15 cellular contexts compared by ENCODE assay signal in the genomic region with DNA sequence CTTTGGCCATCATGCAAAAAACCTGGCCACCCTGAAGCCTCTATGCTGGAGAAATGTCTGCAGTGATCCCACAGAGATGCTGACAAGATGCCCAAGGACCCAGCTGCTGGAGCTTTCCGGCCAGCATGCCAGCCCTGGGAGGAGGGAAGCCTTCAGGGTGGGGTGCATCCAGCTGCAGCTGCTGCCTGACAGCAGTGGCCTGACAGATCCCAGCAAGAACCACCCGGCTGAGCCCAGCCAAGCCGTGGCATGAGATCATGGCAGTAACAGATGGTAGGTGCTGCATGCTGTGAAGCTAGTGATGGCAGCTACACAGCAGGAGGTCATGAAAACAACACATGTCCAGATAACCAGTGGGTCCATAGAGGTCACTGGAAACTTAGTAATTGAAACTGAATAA. TPM values are rescaled to one million over a fixed set of nuclear protein-coding genes. Genes with fewer than 3 reads are reported as not detected.
DNase-seq lines count a peak whose midpoint lies in the region; ATAC-seq, FAIRE-seq and TF ChIP-seq lines count a peak whose summit lies in the region.
"Had no signal": no experiment of that assay in that cellular context is flagged by ENCODE, and none has a peak within 500 bp of the region (broad histone marks: within the 10 kb centered on the region; RNA-seq: fewer than 3 reads in every experiment).

No MANE protein-coding gene starts in this region.

- no TSS peak for BruUV-seq in HepG2 (replicated peaks; lab: Mats Ljungman, UMichigan)

- H3K36me3 ChIP-seq in heart right ventricle (peaks cover 0 to 16% (median 0%) of the 10 kb centered on the region in 9 donors), HepG2 (replicated peaks in 1 of 2; ENCODE audit: control insufficient read depth in 1 of 2, insufficient read depth in 2 of 2, low read length in 2 of 2) (no peaks in the 10 kb centered on the region)

- TF ChIP-seq RAD21 in HepG2 (CRISPR knock-in tag; IDR thresholded peaks at IDR 0.05) = no peak

- no peak for FAIRE-seq in HepG2 (lab: Jason Lieb, UNC)
- FAIRE-seq: K562 had no signal

- H3K27me3 ChIP-seq in heart right ventricle = no peaks in the 10 kb centered on the region
- no peaks in the 10 kb centered on the region for H3K27me3 ChIP-seq in HepG2 (ENCODE audit: control insufficient read depth in 1 of 2, insufficient read depth in 2 of 2, low read length in 2 of 2)
- H3K27me3 ChIP-seq: BLaER1 had no signal

- no peak for TF ChIP-seq POLR2A in HepG2 (IDR thresholded peaks at IDR 0.05; ENCODE audit: insufficient read depth in 1 of 2, low read depth in 2 of 2, low read length in 2 of 2)

- CTCF ChIA-PET in HepG2 (lab: Yijun Ruan, JAX; ENCODE audit: low intra/inter-chr PET ratio, low total read pairs) = no interaction called here

- H3K4me3 ChIP-seq in heart right ventricle = no peak overlapping the region
- no peak overlapping the region for H3K4me3 ChIP-seq in HepG2 (replicated peaks in 1 of 3; ENCODE audit: insufficient read depth in 1 of 3, low read depth in 2 of 3, low read length in 3 of 3)
- H3K4me3 ChIP-seq: BLaER1, K562 had no signal

- no peak overlapping the region for H2AFZ ChIP-seq in HepG2 (ENCODE audit: low read length)

- intact Hi-C loops in Right ventricle myocardium superior (cut with DNase I) = no loop called here
- intact Hi-C loops in heart right ventricle (cut with DNase I) = loop anchor here in 1 of 10 donors (10.0 kb wide), 1 partner anchor 1175 kb away; no protein-coding TSS in a partner anchor
- intact Hi-C loops in HepG2 (cut with micrococcal nuclease; ENCODE audit: unreplicated experiment) = no loop called here

- no peaks in the 10 kb centered on the region for H3K4me1 ChIP-seq in heart right ventricle
- no peaks in the 10 kb centered on the region for H3K4me1 ChIP-seq in HepG2 (ENCODE audit: insufficient read depth, low read length)

- peak; percentile 3 for DNase-seq in Right ventricle myocardium superior
- DNase-seq in heart right ventricle = no peak
- DNase-seq in NCI-H446 treated with DMSO at 0.1 percent for 48 hours (lab: John Stamatoyannopoulos, UW) = peak; percentile 66
- no peak for DNase-seq in HepG2 (ENCODE audit: low spot score)
- no peak for DNase-seq in stimulated activated naive B cell treated with anti-CD40 and anti-IgM and Interleukin-4, amounts not matched to agents 10 μg/mL and 1 μg/mL and 100 μg/mL, for 72 hours
- DNase-seq in NK-92 treated with Interleukin-12 subunit alpha and Interleukin-12 subunit beta, amount 100 ng/mL, for 24 hours (lab: John Stamatoyannopoulos, UW) = no peak
- no peak for DNase-seq in NCI-H2227 (lab: John Stamatoyannopoulos, UW; ENCODE audit: unreplicated experiment)
- no peak for DNase-seq in putamen (ENCODE audit: low spot score)
- DNase-seq: CD8-positive, alpha-beta T cell; HCEC 1CT; NCI-H1417 treated with DMSO at 0.1 percent for 48 hours; NCI-H2029 treated with DMSO at 0.1 percent for 48 hours; SK-N-SH had no signal

- no peak overlapping the region for H3K4me3 Mint-ChIP-seq in stimulated activated naive B cell treated with anti-CD40 and anti-IgM and Interleukin-4, amounts not matched to agents 10 μg/mL and 1 μg/mL and 100 μg/mL, for 72 hours
- H3K4me3 Mint-ChIP-seq: CD8-positive, alpha-beta T cell had no signal

- no peaks in the 10 kb centered on the region for H3K27me3 Mint-ChIP-seq in stimulated activated naive B cell treated with anti-CD40 and anti-IgM and Interleukin-4, amounts not matched to agents 10 μg/mL and 1 μg/mL and 100 μg/mL, for 72 hours

- H3K9me3 ChIP-seq in heart right ventricle (peaks cover 0 to 8% (median 0%) of the 10 kb centered on the region in 11 donors), HepG2 (ENCODE audit: low read length) (no peaks in the 10 kb centered on the region)
- H3K9me3 ChIP-seq: SK-N-SH had no signal

- no peak overlapping the region for H3K27ac ChIP-seq in heart right ventricle
- no peak overlapping the region for H3K27ac ChIP-seq in HepG2 (ENCODE audit: extremely low read length, insufficient read depth, low read length)
- H3K27ac ChIP-seq: BLaER1 had no signal

- no peaks in the 10 kb centered on the region for H4K20me1 ChIP-seq in HepG2 (ENCODE audit: insufficient read depth, low read length)

- ATAC-seq in Right ventricle myocardium superior (ENCODE audit: poor library complexity) (no peak), heart right ventricle (no peak), HepG2 (no peak)
- ATAC-seq in stimulated activated naive B cell treated with anti-CD40 and anti-IgM and Interleukin-4, amounts not matched to agents 10 μg/mL and 1 μg/mL and 100 μg/mL, for 72 hours (replicated peaks) = no peak
- ATAC-seq: CD8-positive, alpha-beta T cell; K562 had no signal

- TF ChIP-seq CTCF in heart right ventricle (IDR thresholded peaks at IDR 0.05) (no peak), HepG2 (CRISPR knock-in tag; IDR thresholded peaks at IDR 0.05) (no peak)

- TF ChIP-seq EP300 in HepG2 (IDR thresholded peaks at IDR 0.05; ENCODE audit: low read depth in 2 of 2, low read length in 2 of 2) (no peak), HepG2 (CRISPR knock-in tag; IDR thresholded peaks at IDR 0.05; ENCODE audit: borderline replicate concordance) (no peak)

- WGBS in heart right ventricle, 2 donors = 94 to 100% methylated on average over 3 of the region's 3 CpGs
- WGBS in HepG2 (ENCODE audit: low lambda C conversion rate) = 93% methylated on average over 3 of the region's 3 CpGs

- H3K36me3 Mint-ChIP-seq in stimulated activated naive B cell treated with anti-CD40 and anti-IgM and Interleukin-4, amounts not matched to agents 10 μg/mL and 1 μg/mL and 100 μg/mL, for 72 hours = peaks cover 7 to 19% of the 10 kb centered on the region in 2 donors
- H3K36me3 Mint-ChIP-seq: CD8-positive, alpha-beta T cell had no signal

- no peaks in the 10 kb centered on the region for H3K4me1 Mint-ChIP-seq in stimulated activated naive B cell treated with anti-CD40 and anti-IgM and Interleukin-4, amounts not matched to agents 10 μg/mL and 1 μg/mL and 100 μg/mL, for 72 hours

- H3K4me2 ChIP-seq in HepG2 (ENCODE audit: low read depth, low read length) = no peak overlapping the region
- H3K4me2 ChIP-seq: BLaER1, SK-N-SH had no signal

- H3K9ac ChIP-seq in HepG2 (ENCODE audit: insufficient read depth, low read depth, low read length) = no peak overlapping the region
- H3K9ac ChIP-seq: BLaER1, SK-N-SH had no signal

- no peaks in the 10 kb centered on the region for H3K9me3 Mint-ChIP-seq in stimulated activated naive B cell treated with anti-CD40 and anti-IgM and Interleukin-4, amounts not matched to agents 10 μg/mL and 1 μg/mL and 100 μg/mL, for 72 hours
- H3K9me3 Mint-ChIP-seq: CD8-positive, alpha-beta T cell had no signal

- peak overlapping the region; percentile 39 for H3K27ac Mint-ChIP-seq in stimulated activated naive B cell treated with anti-CD40 and anti-IgM and Interleukin-4, amounts not matched to agents 10 μg/mL and 1 μg/mL and 100 μg/mL, for 72 hours
- H3K27ac Mint-ChIP-seq: CD8-positive, alpha-beta T cell had no signal

- H3K79me2 ChIP-seq in HepG2 (ENCODE audit: insufficient read depth, low read length) = no peaks in the 10 kb centered on the region

- in situ Hi-C loops in HepG2 (cut with HindIII; ENCODE audit: extremely low pct_ligation_motif_present, low pct_unique_long_range_greater_than_20kb) = no loop called here

- POLR2A ChIA-PET in HepG2 (lab: Yijun Ruan, JAX) = no interaction called here

RNA-seq across cellular contexts. Expression of a gene that starts 13.8 kb away (rescaled TPM):
- total RNA-seq in Right ventricle myocardium superior = 1.5 TPM
- total RNA-seq in heart right ventricle = 1 to 10 TPM; 1.2 to 3.1 (median 2.4) TPM
- 1 to 10 TPM; 2.9 to 3.5 TPM for polyA plus RNA-seq in heart right ventricle
- total RNA-seq in HepG2 (2016; rRNA removed; fragmentation: Illumina TruSeq; extraction: Trizol) = 1.4 and 1.5 TPM in 2 replicates
- total RNA-seq in HepG2 (2016; cell fraction: cytosol; rRNA removed; fragmentation: Illumina TruSeq; extraction: Trizol; ENCODE audit: low read depth) = 0.44 and 0.71 TPM in 2 replicates
- total RNA-seq in HepG2 (2016; cell fraction: insoluble cytoplasmic fraction; rRNA removed; fragmentation: Illumina TruSeq; extraction: Trizol) = 1.4 and 1.7 TPM in 2 replicates
- total RNA-seq in HepG2 (2016; cell fraction: membrane; rRNA removed; fragmentation: Illumina TruSeq; extraction: Trizol) = 0.99 and 1.0 TPM in 2 replicates
- total RNA-seq in HepG2 (2016; cell fraction: nucleus; rRNA removed; fragmentation: Illumina TruSeq; extraction: Trizol) = 1.7 and 2.1 TPM in 2 replicates
- 1.2 and 1.3 TPM in 2 replicates for polyA plus RNA-seq in HepG2 (2011; rRNA removed)
- 0.75 and 0.95 TPM in 2 replicates for polyA plus RNA-seq in HepG2 (2011; cell fraction: cytosol; rRNA removed)
- polyA plus RNA-seq in HepG2 (2011; cell fraction: nucleus; rRNA removed) = 2.8 and 3.0 TPM in 2 replicates
- polyA plus RNA-seq in HepG2 (2012) = 0.49 and 0.51 TPM in 2 replicates
- polyA plus RNA-seq in HepG2 (2016; cell fraction: cytosol; fragmentation: Illumina TruSeq; extraction: Trizol; ENCODE audit: low read depth) = 0.28 and 0.33 TPM in 2 replicates
- 1.3 and 1.7 TPM in 2 replicates for polyA plus RNA-seq in HepG2 (2016; cell fraction: insoluble cytoplasmic fraction; fragmentation: Illumina TruSeq; extraction: Trizol; ENCODE audit: low read depth)
- 0.65 and 0.66 TPM in 2 replicates for polyA plus RNA-seq in HepG2 (2016; cell fraction: membrane; fragmentation: Illumina TruSeq; extraction: Trizol; ENCODE audit: low read depth)
- 1.8 and 3.1 TPM in 2 replicates for polyA plus RNA-seq in HepG2 (2016; cell fraction: nucleus; fragmentation: Illumina TruSeq; extraction: Trizol; ENCODE audit: insufficient read depth, low read depth)
- polyA minus RNA-seq in HepG2 (2011; rRNA and poly(A)+ RNA removed; ENCODE audit: low replicate concordance) = 0.44 and 7.1 TPM in 2 replicates
- 1.1 TPM in 1 of 2 replicates, not detected in the other for polyA minus RNA-seq in HepG2 (2011; cell fraction: cytosol; rRNA and poly(A)+ RNA removed)
- polyA minus RNA-seq in HepG2 (2011; cell fraction: nucleus; rRNA and poly(A)+ RNA removed) = 0.90 and 1.1 TPM in 2 replicates

RNA-seq across cellular contexts. Expression of a gene that starts 21.2 kb away (rescaled TPM):
- total RNA-seq in Right ventricle myocardium superior (2.6 TPM), heart right ventricle (10 to 100 TPM in 1 of 10 donors, 1 to 10 TPM in 9; 1.1 to 29.5 (median 2.6) TPM), HepG2 (2016; rRNA removed; fragmentation: Illumina TruSeq; extraction: Trizol) (0.15 and 0.18 TPM in 2 replicates)
- polyA plus RNA-seq in heart right ventricle (1 to 10 TPM; 3.5 to 4.0 TPM), HepG2 (2011; rRNA removed) (0.10 and 0.11 TPM in 2 replicates)
- not detected in 2 replicates for total RNA-seq in HepG2 (2016; cell fraction: cytosol; rRNA removed; fragmentation: Illumina TruSeq; extraction: Trizol; ENCODE audit: low read depth)
- total RNA-seq in HepG2 (2016; cell fraction: insoluble cytoplasmic fraction; rRNA removed; fragmentation: Illumina TruSeq; extraction: Trizol) = 0.10 and 0.11 TPM in 2 replicates
- total RNA-seq in HepG2 (2016; cell fraction: membrane; rRNA removed; fragmentation: Illumina TruSeq; extraction: Trizol) = 0.06 and 0.07 TPM in 2 replicates
- 0.53 and 0.68 TPM in 2 replicates for total RNA-seq in HepG2 (2016; cell fraction: nucleus; rRNA removed; fragmentation: Illumina TruSeq; extraction: Trizol)
- polyA plus RNA-seq in HepG2 (2011; cell fraction: cytosol; rRNA removed) = 0.08 and 0.09 TPM in 2 replicates
- 0.28 and 0.37 TPM in 2 replicates for polyA plus RNA-seq in HepG2 (2011; cell fraction: nucleus; rRNA removed)
- 0.04 TPM in 2 replicates for polyA plus RNA-seq in HepG2 (2012)
- not detected in 2 replicates for polyA plus RNA-seq in HepG2 (2016; cell fraction: cytosol; fragmentation: Illumina TruSeq; extraction: Trizol; ENCODE audit: low read depth)
- 0.07 and 0.11 TPM in 2 replicates for polyA plus RNA-seq in HepG2 (2016; cell fraction: insoluble cytoplasmic fraction; fragmentation: Illumina TruSeq; extraction: Trizol; ENCODE audit: low read depth)
- polyA plus RNA-seq in HepG2 (2016; cell fraction: membrane; fragmentation: Illumina TruSeq; extraction: Trizol; ENCODE audit: low read depth) = not detected in 2 replicates
- polyA plus RNA-seq in HepG2 (2016; cell fraction: nucleus; fragmentation: Illumina TruSeq; extraction: Trizol; ENCODE audit: insufficient read depth, low read depth) = 0.57 and 0.65 TPM in 2 replicates
- 0.34 and 31.9 TPM in 2 replicates for polyA minus RNA-seq in HepG2 (2011; rRNA and poly(A)+ RNA removed; ENCODE audit: low replicate concordance)
- polyA minus RNA-seq in HepG2 (2011; cell fraction: cytosol; rRNA and poly(A)+ RNA removed) = 0.30 and 0.35 TPM in 2 replicates
- 0.39 and 0.62 TPM in 2 replicates for polyA minus RNA-seq in HepG2 (2011; cell fraction: nucleus; rRNA and poly(A)+ RNA removed)

RNA-seq across cellular contexts. Expression of a gene that starts 21.5 kb away (rescaled TPM):
- total RNA-seq in Right ventricle myocardium superior (1.6 TPM), heart right ventricle (1 to 10 TPM; 1.5 to 6.4 (median 2.0) TPM), HepG2 (2016; rRNA removed; fragmentation: Illumina TruSeq; extraction: Trizol) (42.1 and 43.1 TPM in 2 replicates)
- polyA plus RNA-seq in heart right ventricle (1 to 10 TPM; 2.7 to 3.2 TPM), HepG2 (2011; rRNA removed) (17.7 and 19.7 TPM in 2 replicates)
- 9.0 and 12.4 TPM in 2 replicates for total RNA-seq in HepG2 (2016; cell fraction: cytosol; rRNA removed; fragmentation: Illumina TruSeq; extraction: Trizol; ENCODE audit: low read depth)
- total RNA-seq in HepG2 (2016; cell fraction: insoluble cytoplasmic fraction; rRNA removed; fragmentation: Illumina TruSeq; extraction: Trizol) = 41.3 and 41.8 TPM in 2 replicates
- 34.3 and 35.7 TPM in 2 replicates for total RNA-seq in HepG2 (2016; cell fraction: membrane; rRNA removed; fragmentation: Illumina TruSeq; extraction: Trizol)
- total RNA-seq in HepG2 (2016; cell fraction: nucleus; rRNA removed; fragmentation: Illumina TruSeq; extraction: Trizol) = 19.4 and 21.5 TPM in 2 replicates
- 13.7 and 20.7 TPM in 2 replicates for polyA plus RNA-seq in HepG2 (2011; cell fraction: cytosol; rRNA removed)
- polyA plus RNA-seq in HepG2 (2011; cell fraction: nucleus; rRNA removed) = 8.9 and 10.9 TPM in 2 replicates
- 11.9 and 18.4 TPM in 2 replicates for polyA plus RNA-seq in HepG2 (2012)
- 7.6 and 8.1 TPM in 2 replicates for polyA plus RNA-seq in HepG2 (2016; cell fraction: cytosol; fragmentation: Illumina TruSeq; extraction: Trizol; ENCODE audit: low read depth)
- 44.8 and 50.0 TPM in 2 replicates for polyA plus RNA-seq in HepG2 (2016; cell fraction: insoluble cytoplasmic fraction; fragmentation: Illumina TruSeq; extraction: Trizol; ENCODE audit: low read depth)
- polyA plus RNA-seq in HepG2 (2016; cell fraction: membrane; fragmentation: Illumina TruSeq; extraction: Trizol; ENCODE audit: low read depth) = 24.5 and 25.1 TPM in 2 replicates
- 33.7 and 34.8 TPM in 2 replicates for polyA plus RNA-seq in HepG2 (2016; cell fraction: nucleus; fragmentation: Illumina TruSeq; extraction: Trizol; ENCODE audit: insufficient read depth, low read depth)
- polyA minus RNA-seq in HepG2 (2011; rRNA and poly(A)+ RNA removed; ENCODE audit: low replicate concordance) = 30.0 and 31.4 TPM in 2 replicates
- polyA minus RNA-seq in HepG2 (2011; cell fraction: cytosol; rRNA and poly(A)+ RNA removed) = 11.2 and 15.5 TPM in 2 replicates
- polyA minus RNA-seq in HepG2 (2011; cell fraction: nucleus; rRNA and poly(A)+ RNA removed) = 6.6 and 8.0 TPM in 2 replicates

Comparison
In these comparisons a context has a peak if more than half of its experiments do, and no peak if none do; other contexts are left out.
1. DNase-seq: peak in Right ventricle myocardium superior (single experiment) and NCI-H446 treated with DMSO at 0.1 percent for 48 hours (single experiment); none in heart right ventricle (0 of 2), HepG2 (single experiment), stimulated activated naive B cell treated with anti-CD40 and anti-IgM and Interleukin-4, amounts not matched to agents 10 μg/mL and 1 μg/mL and 100 μg/mL, for 72 hours (single experiment), NK-92 treated with Interleukin-12 subunit alpha and Interleukin-12 subunit beta, amount 100 ng/mL, for 24 hours (single experiment), NCI-H2227 (single experiment) and putamen (single experiment).